In the genomic region with DNA sequence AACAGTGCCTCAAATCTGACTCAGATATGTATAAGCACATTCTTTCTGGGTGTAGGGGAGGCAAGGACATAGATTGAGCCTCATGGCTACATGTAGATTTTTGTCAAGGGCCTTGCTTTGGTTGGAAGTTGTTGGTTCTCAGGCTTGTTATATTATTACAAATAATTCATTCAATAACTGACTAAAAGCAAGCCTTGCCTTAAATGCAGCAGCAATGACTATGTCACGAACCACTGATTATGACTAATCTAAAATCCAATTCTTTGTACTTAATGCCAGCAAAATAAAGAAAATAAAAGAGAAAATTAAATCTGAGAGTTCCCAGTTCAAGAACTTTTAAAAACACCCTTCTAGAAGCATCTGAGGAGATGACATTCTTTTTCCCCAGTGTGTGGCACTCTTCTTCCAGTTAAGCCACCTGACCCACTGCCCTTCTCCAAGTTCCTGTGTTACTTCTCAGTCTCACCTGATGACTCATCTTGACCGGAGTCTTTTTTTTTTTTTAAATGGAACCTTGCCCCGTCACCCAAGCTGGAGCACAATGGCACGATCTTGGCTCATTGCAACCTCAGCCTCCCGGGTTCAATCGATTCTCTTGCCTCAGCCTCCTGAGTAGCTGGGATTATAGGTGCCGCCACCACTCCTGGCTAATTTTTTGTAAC, we compare ENCODE assay signal across 10 cellular contexts.
DNase-seq lines count a peak whose midpoint lies in the region; ATAC-seq and TF ChIP-seq lines count a peak whose summit lies in the region.
"Had no signal": no experiment of that assay in that cellular context is flagged by ENCODE, and none has a peak within 500 bp of the region (broad histone marks: within the 10 kb centered on the region; RNA-seq: fewer than 3 reads in every experiment).

No MANE protein-coding gene starts in this region.

- H3K9me3 ChIP-seq in MM.1S (replicated peaks; ENCODE audit: insufficient read depth, low read length) (no peaks in the 10 kb centered on the region), tibial artery (no peaks in the 10 kb centered on the region)

- H2AFZ ChIP-seq in MM.1S (ENCODE audit: low read length), result no peak overlapping the region

- H3K27me3 ChIP-seq in MM.1S (replicated peaks; ENCODE audit: insufficient read depth, low read length) (peaks cover 8% of the 10 kb centered on the region), tibial artery (no peaks in the 10 kb centered on the region)

- TF ChIP-seq CTCF in MM.1S (IDR thresholded peaks at IDR 0.05; ENCODE audit: low read length) (peak; percentile 16; the same call in 1 of the 2 replicates), epithelial cell of esophagus (IDR thresholded peaks at IDR 0.05; ENCODE audit: insufficient read depth, low read depth, low read length, missing control alignments) (no peak), chondrocyte (IDR thresholded peaks at IDR 0.05) (no peak), tibial artery (IDR thresholded peaks at IDR 0.05) (no peak)

- H3K9me2 ChIP-seq in MM.1S (replicated peaks; ENCODE audit: insufficient read depth, low read length), result no peaks in the 10 kb centered on the region

- peak; percentile 39 for ATAC-seq in activated CD4-positive, alpha-beta T cell treated with anti-CD3 and anti-CD28 coated beads for 36 hours
- peak; percentile 75 for ATAC-seq in stimulated activated naive B cell treated with anti-CD40 and anti-IgM and Interleukin-4, amounts not matched to agents 10 μg/mL and 1 μg/mL and 100 μg/mL, for 72 hours (replicated peaks)

- H3K79me2 ChIP-seq in MM.1S (ENCODE audit: low read length), result no peaks in the 10 kb centered on the region

- no peak overlapping the region for H3K9ac ChIP-seq in MM.1S (ENCODE audit: low read length)

- H3K36me3 Mint-ChIP-seq in activated CD4-positive, alpha-beta T cell treated with anti-CD3 and anti-CD28 coated beads for 36 hours (ENCODE audit: low read depth), result no peaks in the 10 kb centered on the region
- H3K36me3 Mint-ChIP-seq in stimulated activated naive B cell treated with anti-CD40 and anti-IgM and Interleukin-4, amounts not matched to agents 10 μg/mL and 1 μg/mL and 100 μg/mL, for 72 hours, result no peaks in the 10 kb centered on the region
- H3K36me3 Mint-ChIP-seq in chondrocyte (ENCODE audit: low read depth), result no peaks in the 10 kb centered on the region
- H3K36me3 Mint-ChIP-seq: activated naive CD4-positive, alpha-beta T cell treated with anti-CD3 and anti-CD28 coated beads, Interleukin-2, amount 10 ng/mL, durations not matched to agents 7 days and 5 days had no signal

- no peak overlapping the region for H3K27ac ChIP-seq in MM.1S (ENCODE audit: low read length)
- no peak overlapping the region for H3K27ac ChIP-seq in tibial artery

- no peaks in the 10 kb centered on the region for H3F3A ChIP-seq in MM.1S (ENCODE audit: insufficient read depth, low read length)

- no peaks in the 10 kb centered on the region for H3K36me3 ChIP-seq in MM.1S (replicated peaks; ENCODE audit: insufficient read depth, low read length)
- H3K36me3 ChIP-seq in tibial artery, result no peaks in the 10 kb centered on the region

- peak; percentile 4 for DNase-seq in activated CD4-positive, alpha-beta T cell treated with anti-CD3 and anti-CD28 coated beads for 36 hours
- no peak for DNase-seq in activated CD4-positive, alpha-beta T cell treated with anti-CD3 and anti-CD28 coated beads for 4 hours
- DNase-seq in MM.1S (peak; percentile 30), epithelial cell of esophagus (ENCODE audit: low read depth) (peak; percentile 73), chondrocyte (ENCODE audit: low spot score) (no peak), midbrain (lab: John Stamatoyannopoulos, UW) (no peak), tibial artery (no peak)
- DNase-seq in stimulated activated naive B cell treated with anti-CD40 and anti-IgM and Interleukin-4, amounts not matched to agents 10 μg/mL and 1 μg/mL and 100 μg/mL, for 72 hours, result no peak
- DNase-seq: activated naive CD4-positive, alpha-beta T cell treated with anti-CD3 and anti-CD28 coated beads, Interleukin-2, amount 10 ng/mL, durations not matched to agents 7 days and 5 days; T1000 had no signal

- peaks cover 2% of the 10 kb centered on the region for H3K4me1 Mint-ChIP-seq in activated CD4-positive, alpha-beta T cell treated with anti-CD3 and anti-CD28 coated beads for 36 hours
- peaks cover 0 to 5% of the 10 kb centered on the region in 2 donors for H3K4me1 Mint-ChIP-seq in stimulated activated naive B cell treated with anti-CD40 and anti-IgM and Interleukin-4, amounts not matched to agents 10 μg/mL and 1 μg/mL and 100 μg/mL, for 72 hours
- H3K4me1 Mint-ChIP-seq in chondrocyte (ENCODE audit: low read depth), result peaks cover 4% of the 10 kb centered on the region
- H3K4me1 Mint-ChIP-seq: activated naive CD4-positive, alpha-beta T cell treated with anti-CD3 and anti-CD28 coated beads, Interleukin-2, amount 10 ng/mL, durations not matched to agents 7 days and 5 days had no signal

- no peaks in the 10 kb centered on the region for H4K20me1 ChIP-seq in MM.1S (ENCODE audit: insufficient read depth, low read length)

- H3K27ac Mint-ChIP-seq in activated CD4-positive, alpha-beta T cell treated with anti-CD3 and anti-CD28 coated beads for 36 hours, result no peak overlapping the region
- no peak overlapping the region for H3K27ac Mint-ChIP-seq in stimulated activated naive B cell treated with anti-CD40 and anti-IgM and Interleukin-4, amounts not matched to agents 10 μg/mL and 1 μg/mL and 100 μg/mL, for 72 hours
- H3K27ac Mint-ChIP-seq in chondrocyte (ENCODE audit: unreplicated experiment), result no peak overlapping the region
- H3K27ac Mint-ChIP-seq: activated naive CD4-positive, alpha-beta T cell treated with anti-CD3 and anti-CD28 coated beads, Interleukin-2, amount 10 ng/mL, durations not matched to agents 7 days and 5 days had no signal

- no peak overlapping the region for H3K4me3 ChIP-seq in MM.1S (ENCODE audit: low read length)
- no peak overlapping the region for H3K4me3 ChIP-seq in epithelial cell of esophagus (ENCODE audit: low read length)
- no peak overlapping the region for H3K4me3 ChIP-seq in tibial artery

- POLR2A ChIA-PET in activated CD4-positive, alpha-beta T cell treated with anti-CD3 and anti-CD28 coated beads for 36 hours (lab: Charles Lee), result no interaction called here

- peaks cover 10% of the 10 kb centered on the region for H3K27me3 Mint-ChIP-seq in activated CD4-positive, alpha-beta T cell treated with anti-CD3 and anti-CD28 coated beads for 36 hours
- peaks cover 4 to 12% of the 10 kb centered on the region in 2 donors for H3K27me3 Mint-ChIP-seq in stimulated activated naive B cell treated with anti-CD40 and anti-IgM and Interleukin-4, amounts not matched to agents 10 μg/mL and 1 μg/mL and 100 μg/mL, for 72 hours
- H3K27me3 Mint-ChIP-seq in chondrocyte (ENCODE audit: low read depth), result no peaks in the 10 kb centered on the region

- H3K4me2 ChIP-seq in MM.1S (ENCODE audit: low read depth, low read length), result no peak overlapping the region

- H3K9me3 Mint-ChIP-seq in activated CD4-positive, alpha-beta T cell treated with anti-CD3 and anti-CD28 coated beads for 36 hours (ENCODE audit: low read depth), result peaks cover 4% of the 10 kb centered on the region
- H3K9me3 Mint-ChIP-seq in stimulated activated naive B cell treated with anti-CD40 and anti-IgM and Interleukin-4, amounts not matched to agents 10 μg/mL and 1 μg/mL and 100 μg/mL, for 72 hours, result peaks cover 0 to 2% of the 10 kb centered on the region in 2 donors
- peaks cover 4% of the 10 kb centered on the region for H3K9me3 Mint-ChIP-seq in chondrocyte (ENCODE audit: low read depth)
- H3K9me3 Mint-ChIP-seq: activated naive CD4-positive, alpha-beta T cell treated with anti-CD3 and anti-CD28 coated beads, Interleukin-2, amount 10 ng/mL, durations not matched to agents 7 days and 5 days had no signal

- H3K4me1 ChIP-seq in MM.1S (ENCODE audit: low read length), result no peaks in the 10 kb centered on the region
- no peaks in the 10 kb centered on the region for H3K4me1 ChIP-seq in tibial artery

- CTCF ChIA-PET in activated CD4-positive, alpha-beta T cell treated with anti-CD3 and anti-CD28 coated beads for 36 hours (lab: Charles Lee), result interaction anchor here (0.6 kb wide), 1 partner anchor 365 kb away, joined by 3 read pairs; no protein-coding TSS in a partner anchor

- H3K4me3 Mint-ChIP-seq in activated CD4-positive, alpha-beta T cell treated with anti-CD3 and anti-CD28 coated beads for 36 hours, result no peak overlapping the region
- no peak overlapping the region for H3K4me3 Mint-ChIP-seq in stimulated activated naive B cell treated with anti-CD40 and anti-IgM and Interleukin-4, amounts not matched to agents 10 μg/mL and 1 μg/mL and 100 μg/mL, for 72 hours
- H3K4me3 Mint-ChIP-seq in chondrocyte (ENCODE audit: unreplicated experiment), result no peak overlapping the region
- H3K4me3 Mint-ChIP-seq: activated naive CD4-positive, alpha-beta T cell treated with anti-CD3 and anti-CD28 coated beads, Interleukin-2, amount 10 ng/mL, durations not matched to agents 7 days and 5 days had no signal

- intact Hi-C loops in activated CD4-positive, alpha-beta T cell treated with anti-CD3 and anti-CD28 coated beads for 36 hours (cut with DNase I, micrococcal nuclease), result no loop called here
- intact Hi-C loops in tibial artery (cut with DNase I; ENCODE audit: low total_unique reads), result no loop called here

Comparison
In these comparisons a context has a peak if more than half of its experiments do, and no peak if none do; other contexts are left out.
1. DNase-seq: peak in activated CD4-positive, alpha-beta T cell treated with anti-CD3 and anti-CD28 coated beads for 36 hours (single experiment), MM.1S (single experiment) and epithelial cell of esophagus (single experiment); none in activated CD4-positive, alpha-beta T cell treated with anti-CD3 and anti-CD28 coated beads for 4 hours (0 of 2), stimulated activated naive B cell treated with anti-CD40 and anti-IgM and Interleukin-4, amounts not matched to agents 10 μg/mL and 1 μg/mL and 100 μg/mL, for 72 hours (single experiment), chondrocyte (single experiment), midbrain (single experiment) and tibial artery (0 of 2).